7 cellular contexts compared by ENCODE assay signal in the genomic region with DNA sequence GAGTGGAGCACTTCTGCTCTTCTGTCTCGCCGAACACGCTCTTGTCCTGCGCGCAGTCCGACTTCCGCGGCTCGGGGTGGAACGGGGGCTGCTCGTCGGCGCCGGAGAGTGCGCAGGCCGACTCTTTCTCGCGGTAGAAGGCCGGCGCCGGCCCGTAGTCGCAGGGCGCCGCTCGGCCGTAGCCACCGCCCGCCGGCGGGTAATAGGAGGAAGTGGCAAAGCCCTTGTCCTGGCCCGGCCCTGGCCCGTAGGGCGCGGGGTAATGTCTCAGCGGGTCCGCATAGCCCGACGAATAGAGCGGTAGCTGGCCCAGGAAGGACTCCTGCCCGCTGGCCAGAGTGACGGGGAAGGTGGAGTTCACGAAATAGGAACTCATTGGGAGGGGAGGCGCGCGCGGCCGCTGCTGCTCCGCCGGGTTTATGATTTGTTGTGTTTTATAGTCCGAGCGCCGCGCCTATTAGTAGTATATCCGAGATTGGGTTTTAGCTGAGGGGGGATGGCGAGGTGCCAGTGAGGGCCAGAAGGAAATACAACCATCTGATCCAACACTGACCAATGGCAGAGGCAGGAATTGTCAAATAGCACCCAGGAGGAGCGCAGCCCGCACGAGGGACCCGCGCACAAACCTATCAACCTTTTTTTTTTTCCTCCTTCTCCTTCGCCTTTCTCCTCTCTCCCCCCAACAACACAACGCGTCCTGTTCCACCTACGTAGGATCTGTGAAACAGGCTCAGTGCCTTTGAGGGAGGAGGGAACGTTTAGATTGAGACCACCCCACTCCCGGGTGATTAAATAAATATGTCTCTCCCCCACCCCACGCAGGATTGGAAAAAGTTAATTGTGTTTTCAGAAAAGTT. TPM values are rescaled to one million over a fixed set of nuclear protein-coding genes. Genes with fewer than 3 reads are reported as not detected.
DNase-seq lines count a peak whose midpoint lies in the region; ATAC-seq, FAIRE-seq and TF ChIP-seq lines count a peak whose summit lies in the region.

No MANE protein-coding gene starts in this region.

- no peaks in the 10 kb centered on the region for H3K4me1 Mint-ChIP-seq in astrocyte (ENCODE audit: low read depth, unreplicated experiment)

- WGBS in liver: 2% methylated on average over 68 of the region's 68 CpGs
- 1% methylated on average over 28 of the region's 68 CpGs for WGBS in suprapubic skin

- ATAC-seq in HG02642 (IDR thresholded peaks at IDR 0.05; ENCODE audit: poor library complexity, unreplicated experiment): no peak

- H3K27me3 ChIP-seq in astrocyte (ENCODE audit: insufficient read depth, low read length) (peaks cover 91% of the 10 kb centered on the region), liver (ENCODE audit: control insufficient read depth in 4 of 4, insufficient read depth in 4 of 4, low read length in 3 of 4) (peaks cover 4 to 32% (median 10%) of the 10 kb centered on the region in 4 donors), suprapubic skin (peaks cover 79% of the 10 kb centered on the region)

- TF ChIP-seq RAD21 in liver (IDR thresholded peaks at IDR 0.05): no peak

- TF ChIP-seq CTCF in GM12875 (IDR thresholded peaks at IDR 0.05; ENCODE audit: borderline replicate concordance, insufficient read depth, low read depth, low read length) (no peak), astrocyte (IDR thresholded peaks at IDR 0.05; ENCODE audit: insufficient read depth, low read depth, low read length) (no peak), liver (IDR thresholded peaks at IDR 0.05; ENCODE audit: low read depth, low read length, missing input control) (no peak), suprapubic skin (IDR thresholded peaks at IDR 0.05) (no peak)

- H3K27me3 Mint-ChIP-seq in astrocyte (ENCODE audit: low read depth, unreplicated experiment): peaks cover 94% of the 10 kb centered on the region

- H3K4me3 ChIP-seq in GM12875 (ENCODE audit: low read depth, low read length): peak overlapping the region; percentile 52
- peak overlapping the region; percentile 59 for H3K4me3 ChIP-seq in astrocyte (ENCODE audit: insufficient read depth, low read depth, low read length)
- H3K4me3 ChIP-seq in liver (ENCODE audit: low read depth in 1 of 3, low read length in 3 of 3): peak overlapping the region in 2 of 3 donors; percentile 2 to 35
- H3K4me3 ChIP-seq in suprapubic skin: peak overlapping the region; percentile 67

- no peak for TF ChIP-seq POLR2A in suprapubic skin (IDR thresholded peaks at IDR 0.05)

- no peak for TF ChIP-seq EP300 in suprapubic skin (IDR thresholded peaks at IDR 0.05)

- peaks cover 45% of the 10 kb centered on the region for H3K9me3 Mint-ChIP-seq in astrocyte (ENCODE audit: unreplicated experiment)

- no peaks in the 10 kb centered on the region for H3K36me3 Mint-ChIP-seq in astrocyte (ENCODE audit: low read depth, unreplicated experiment)

- peak overlapping the region; percentile 84 for H3K4me2 ChIP-seq in astrocyte (ENCODE audit: low read length)

- no peak overlapping the region for H3K4me3 Mint-ChIP-seq in astrocyte (ENCODE audit: unreplicated experiment)

- H3K27ac ChIP-seq in astrocyte (ENCODE audit: low read depth, low read length): no peak overlapping the region
- peak overlapping the region; percentile 32 to 57 for H3K27ac ChIP-seq in liver (ENCODE audit: low read depth in 1 of 2, low read length in 2 of 2)
- peak overlapping the region; percentile 81 for H3K27ac ChIP-seq in suprapubic skin

- peaks cover 2% of the 10 kb centered on the region for H3K79me2 ChIP-seq in astrocyte (ENCODE audit: insufficient read depth, low read length)

- peak overlapping the region; percentile 41 for H3K27ac Mint-ChIP-seq in astrocyte (ENCODE audit: unreplicated experiment)

- H3K4me1 ChIP-seq in astrocyte (ENCODE audit: insufficient read depth, low read length) (peaks cover 18% of the 10 kb centered on the region), liver (ENCODE audit: control insufficient read depth in 4 of 4, insufficient read depth in 4 of 4, low read length in 3 of 4) (peaks cover 0 to 30% (median 4%) of the 10 kb centered on the region in 4 donors), suprapubic skin (peaks cover 65% of the 10 kb centered on the region)

- no peaks in the 10 kb centered on the region for H3K36me3 ChIP-seq in astrocyte (ENCODE audit: insufficient read depth, low read length)
- no peaks in the 10 kb centered on the region for H3K36me3 ChIP-seq in liver (ENCODE audit: control insufficient read depth in 4 of 4, insufficient read depth in 3 of 4, low read depth in 1 of 4, low read length in 3 of 4)
- peaks cover 3% of the 10 kb centered on the region for H3K36me3 ChIP-seq in suprapubic skin

- peak overlapping the region; percentile 69 for H2AFZ ChIP-seq in astrocyte (ENCODE audit: low read depth, low read length)

- H3K9me3 ChIP-seq in astrocyte (ENCODE audit: insufficient read depth, low read depth, low read length): no peaks in the 10 kb centered on the region
- no peaks in the 10 kb centered on the region for H3K9me3 ChIP-seq in liver (ENCODE audit: control insufficient read depth in 4 of 4, low read length in 3 of 4)
- H3K9me3 ChIP-seq in suprapubic skin: no peaks in the 10 kb centered on the region

- H4K20me1 ChIP-seq in astrocyte (ENCODE audit: insufficient read depth, low read length): peaks cover 26% of the 10 kb centered on the region

- no peak for FAIRE-seq in astrocyte (lab: Jason Lieb, UNC)

- DNase-seq in NCI-H146 treated with DMSO at 0.1 percent for 48 hours (lab: John Stamatoyannopoulos, UW; ENCODE audit: unreplicated experiment): peak; percentile 19
- DNase-seq in astrocyte (ENCODE audit: low read depth): no peak
- no peak for DNase-seq in suprapubic skin (ENCODE audit: low spot score in 2 of 2)
- DNase-seq in NCI-H82 treated with DMSO at 0.1 percent for 48 hours (lab: John Stamatoyannopoulos, UW; ENCODE audit: unreplicated experiment): no peak

- H3K9ac ChIP-seq in astrocyte (ENCODE audit: low read length) (peak overlapping the region; percentile 59), liver (ENCODE audit: low read depth in 1 of 2, low read length in 2 of 2) (no peak overlapping the region)

TF ChIP-seq in liver, 16 proteins besides CTCF, POLR2A, EP300 and RAD21 (continues in another document):
- TF ChIP-seq RXRA (IDR thresholded peaks at IDR 0.05): no peak
- TF ChIP-seq GABPA (IDR thresholded peaks at IDR 0.05 in 1 of 2, conservative IDR thresholded peaks at IDR 0.05 in 1 of 2): no peak
- TF ChIP-seq SP1 (IDR thresholded peaks at IDR 0.05): no peak
- TF ChIP-seq, protein P1, sequence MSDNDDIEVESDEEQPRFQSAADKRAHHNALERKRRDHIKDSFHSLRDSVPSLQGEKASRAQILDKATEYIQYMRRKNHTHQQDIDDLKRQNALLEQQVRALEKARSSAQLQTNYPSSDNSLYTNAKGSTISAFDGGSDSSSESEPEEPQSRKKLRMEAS (IDR thresholded peaks at IDR 0.05): no peak
- TF ChIP-seq FOXA1 (IDR thresholded peaks at IDR 0.05): no peak
- no peak for TF ChIP-seq HNF4G (IDR thresholded peaks at IDR 0.05)
- TF ChIP-seq EGR1 (IDR thresholded peaks at IDR 0.05; ENCODE audit: low read depth in 2 of 2): no peak
- TF ChIP-seq, protein P2, sequence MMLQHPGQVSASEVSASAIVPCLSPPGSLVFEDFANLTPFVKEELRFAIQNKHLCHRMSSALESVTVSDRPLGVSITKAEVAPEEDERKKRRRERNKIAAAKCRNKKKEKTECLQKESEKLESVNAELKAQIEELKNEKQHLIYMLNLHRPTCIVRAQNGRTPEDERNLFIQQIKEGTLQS (IDR thresholded peaks at IDR 0.05): no peak
- TF ChIP-seq JUND (IDR thresholded peaks at IDR 0.05): no peak
- no peak for TF ChIP-seq YY1 (IDR thresholded peaks at IDR 0.05)
- TF ChIP-seq, protein P3, sequence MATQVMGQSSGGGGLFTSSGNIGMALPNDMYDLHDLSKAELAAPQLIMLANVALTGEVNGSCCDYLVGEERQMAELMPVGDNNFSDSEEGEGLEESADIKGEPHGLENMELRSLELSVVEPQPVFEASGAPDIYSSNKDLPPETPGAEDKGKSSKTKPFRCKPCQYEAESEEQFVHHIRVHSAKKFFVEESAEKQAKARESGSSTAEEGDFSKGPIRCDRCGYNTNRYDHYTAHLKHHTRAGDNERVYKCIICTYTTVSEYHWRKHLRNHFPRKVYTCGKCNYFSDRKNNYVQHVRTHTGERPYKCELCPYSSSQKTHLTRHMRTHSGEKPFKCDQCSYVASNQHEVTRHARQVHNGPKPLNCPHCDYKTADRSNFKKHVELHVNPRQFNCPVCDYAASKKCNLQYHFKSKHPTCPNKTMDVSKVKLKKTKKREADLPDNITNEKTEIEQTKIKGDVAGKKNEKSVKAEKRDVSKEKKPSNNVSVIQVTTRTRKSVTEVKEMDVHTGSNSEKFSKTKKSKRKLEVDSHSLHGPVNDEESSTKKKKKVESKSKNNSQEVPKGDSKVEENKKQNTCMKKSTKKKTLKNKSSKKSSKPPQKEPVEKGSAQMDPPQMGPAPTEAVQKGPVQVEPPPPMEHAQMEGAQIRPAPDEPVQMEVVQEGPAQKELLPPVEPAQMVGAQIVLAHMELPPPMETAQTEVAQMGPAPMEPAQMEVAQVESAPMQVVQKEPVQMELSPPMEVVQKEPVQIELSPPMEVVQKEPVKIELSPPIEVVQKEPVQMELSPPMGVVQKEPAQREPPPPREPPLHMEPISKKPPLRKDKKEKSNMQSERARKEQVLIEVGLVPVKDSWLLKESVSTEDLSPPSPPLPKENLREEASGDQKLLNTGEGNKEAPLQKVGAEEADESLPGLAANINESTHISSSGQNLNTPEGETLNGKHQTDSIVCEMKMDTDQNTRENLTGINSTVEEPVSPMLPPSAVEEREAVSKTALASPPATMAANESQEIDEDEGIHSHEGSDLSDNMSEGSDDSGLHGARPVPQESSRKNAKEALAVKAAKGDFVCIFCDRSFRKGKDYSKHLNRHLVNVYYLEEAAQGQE (IDR thresholded peaks at IDR 0.05): no peak
- TF ChIP-seq HNF4A (conservative IDR thresholded peaks at IDR 0.05): no peak
- TF ChIP-seq TAF1 (conservative IDR thresholded peaks at IDR 0.05): no peak
- TF ChIP-seq NR2F2 (IDR thresholded peaks at IDR 0.05): no peak

RNA-seq across cellular contexts. Expression of a gene that starts 4.4 kb away (rescaled TPM):
- not detected in 2 replicates for total RNA-seq in astrocyte
- total RNA-seq in liver: under 1 TPM in 1 of 2 donors, not detected in 1; 0.08 TPM
- under 1 TPM; 0.36 to 0.38 TPM for polyA plus RNA-seq in liver
- total RNA-seq in suprapubic skin: under 1 TPM in 2 of 4 donors, not detected in 2; 0.72 to 0.80 TPM

RNA-seq across cellular contexts. Expression of a gene that starts 6.8 kb away (rescaled TPM):
- total RNA-seq in astrocyte (not detected in 2 replicates), liver (under 1 TPM; 0.17 to 0.33 TPM), suprapubic skin (1 to 10 TPM in 2 of 4 donors, under 1 TPM in 1, not detected in 1; 0.39 to 4.5 (median 1.3) TPM)
- polyA plus RNA-seq in liver: 1 to 10 TPM in 1 of 2 donors, under 1 TPM in 1; 0.58 to 1.1 TPM

RNA-seq across cellular contexts. Expression of a gene that starts 8.0 kb away (rescaled TPM):
- total RNA-seq in astrocyte (not detected in 2 replicates), liver (1 to 10 TPM in 1 of 2 donors, under 1 TPM in 1; 0.75 to 2.2 TPM), suprapubic skin (10 to 100 TPM in 1 of 4 donors, 1 to 10 TPM in 3; 2.3 to 20.8 (median 3.9) TPM)
- polyA plus RNA-seq in liver: 1 to 10 TPM; 1.0 to 1.3 TPM

RNA-seq across cellular contexts. Expression of a gene that starts 12.8 kb away (rescaled TPM):
- total RNA-seq in astrocyte: not detected in 2 replicates
- under 1 TPM; 0.08 to 0.28 TPM for total RNA-seq in liver
- polyA plus RNA-seq in liver: under 1 TPM; 0.26 to 0.31 TPM
- total RNA-seq in suprapubic skin: 1 to 10 TPM in 3 of 4 donors, under 1 TPM in 1; 0.95 to 3.6 (median 2.4) TPM

RNA-seq across cellular contexts. Expression of a gene that starts 17.1 kb away (rescaled TPM):
- total RNA-seq in astrocyte (not detected in 2 replicates), liver (not detected), suprapubic skin (not detected)
- polyA plus RNA-seq in liver: not detected
